8 cellular contexts compared by ENCODE assay signal in the genomic region with DNA sequence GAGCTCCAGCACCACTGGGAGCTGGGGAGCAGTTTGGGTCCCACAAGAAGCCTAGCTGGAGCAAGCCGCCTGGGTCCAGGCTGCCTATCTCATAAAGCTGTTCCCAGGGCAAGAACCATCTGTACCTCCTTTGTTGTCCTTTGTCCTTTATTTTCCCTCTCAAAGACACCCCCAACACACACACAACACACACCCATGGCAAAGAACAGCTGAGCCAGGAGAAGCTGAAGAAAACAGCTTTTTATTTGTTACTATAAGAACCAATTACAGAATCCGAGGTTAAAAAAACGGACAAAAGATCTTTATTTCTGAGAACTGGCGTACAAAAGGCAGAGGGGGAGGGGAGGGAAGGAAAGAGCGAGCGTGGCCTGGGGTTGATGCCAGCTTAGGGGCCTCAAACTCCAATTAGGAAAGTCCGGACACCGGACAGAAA. TPM values are rescaled to one million over a fixed set of nuclear protein-coding genes. Genes with fewer than 3 reads are reported as not detected.
DNase-seq lines count a peak whose midpoint lies in the region; ATAC-seq and TF ChIP-seq lines count a peak whose summit lies in the region.

No MANE protein-coding gene starts in this region.

- peak overlapping the region; percentile 87 to 99 (median 98) for H3K27ac ChIP-seq in spleen

- H3K9me3 Mint-ChIP-seq in HFFc6: no peaks in the 10 kb centered on the region
- no peaks in the 10 kb centered on the region for H3K9me3 Mint-ChIP-seq in activated CD4-positive, alpha-beta memory T cell treated with anti-CD3 and anti-CD28 coated beads, Interleukin-2, amount 10 ng/mL, durations not matched to agents 7 days and 5 days

- TF ChIP-seq CTCF in HFFc6 (IDR thresholded peaks at IDR 0.05) (no peak), spleen (IDR thresholded peaks at IDR 0.05 in 8 of 11, conservative IDR thresholded peaks at IDR 0.05 in 3 of 11) (no peak), GM10266 (IDR thresholded peaks at IDR 0.05; ENCODE audit: control insufficient read depth, insufficient read depth, low read depth, missing control alignments) (no peak)

- DNase-seq in HFFc6 (no peak), head of caudate nucleus (peak in 36 of 42 donors; percentile 30 to 80 (median 59)), spleen (no peak), GM10266 (ENCODE audit: extremely low spot score) (no peak)
- no peak for DNase-seq in activated CD4-positive, alpha-beta memory T cell treated with anti-CD3 and anti-CD28 coated beads, Interleukin-2, amount 10 ng/mL, durations not matched to agents 7 days and 5 days

- peak overlapping the region in 1 of 8 donors; percentile 84 for H3K4me3 ChIP-seq in spleen

- WGBS in spleen, 5 donors: 70 to 82% (median 76%) methylated on average over 8 of the region's 8 CpGs

- peaks cover 0 to 62% (median 56%) of the 10 kb centered on the region in 6 donors for H3K36me3 ChIP-seq in spleen

- intact Hi-C loops in head of caudate nucleus (cut with DNase I): loop anchor here (5.0 to 10.0 kb wide), 2 partner anchors 84 to 242 kb away; a partner anchor contains a TSS
- intact Hi-C loops in spleen (cut with DNase I; ENCODE audit: low total_unique reads): loop anchor here (10.0 kb wide), 1 partner anchor 82 kb away; a partner anchor contains a TSS

- H3K27me3 ChIP-seq in spleen (replicated peaks in 1 of 7): no peaks in the 10 kb centered on the region

- peaks cover 42% of the 10 kb centered on the region for H3K4me1 Mint-ChIP-seq in HFFc6 (ENCODE audit: low read depth)
- peaks cover 74% of the 10 kb centered on the region for H3K4me1 Mint-ChIP-seq in activated CD4-positive, alpha-beta memory T cell treated with anti-CD3 and anti-CD28 coated beads, Interleukin-2, amount 10 ng/mL, durations not matched to agents 7 days and 5 days

- peak overlapping the region; percentile 98; the same call in 1 of the 2 replicates for H3K4me3 Mint-ChIP-seq in HFFc6
- H3K4me3 Mint-ChIP-seq in activated CD4-positive, alpha-beta memory T cell treated with anti-CD3 and anti-CD28 coated beads, Interleukin-2, amount 10 ng/mL, durations not matched to agents 7 days and 5 days: no peak overlapping the region

- POLR2A ChIA-PET in activated CD4-positive, alpha-beta memory T cell treated with anti-CD3 and anti-CD28 coated beads, Interleukin-2, amount 10 ng/mL, durations not matched to agents 7 days and 5 days (lab: Charles Lee): interaction anchor here (0.9 to 6.4 kb wide), 20 partner anchors 7 to 288 kb away, joined by 3 to 129 read pairs (median 26); a partner anchor contains a TSS

- no peaks in the 10 kb centered on the region for H3K9me3 ChIP-seq in spleen

- H3K27ac Mint-ChIP-seq in HFFc6: 0 out of 2 replicates have a peak overlapping the region, but pooled peaks have one; percentile 18
- peak overlapping the region; percentile 96 for H3K27ac Mint-ChIP-seq in activated CD4-positive, alpha-beta memory T cell treated with anti-CD3 and anti-CD28 coated beads, Interleukin-2, amount 10 ng/mL, durations not matched to agents 7 days and 5 days

- ATAC-seq in GM19397 (IDR thresholded peaks at IDR 0.05; ENCODE audit: unreplicated experiment) (no peak), HG03135 (IDR thresholded peaks at IDR 0.05; ENCODE audit: unreplicated experiment) (no peak), GM18505 (IDR thresholded peaks at IDR 0.05; ENCODE audit: unreplicated experiment) (no peak)

- CTCF ChIA-PET in activated CD4-positive, alpha-beta memory T cell treated with anti-CD3 and anti-CD28 coated beads, Interleukin-2, amount 10 ng/mL, durations not matched to agents 7 days and 5 days (lab: Charles Lee): interaction anchor here (0.6 to 3.7 kb wide), 24 partner anchors 8 to 271 kb away, joined by 3 to 51 read pairs (median 6); a partner anchor contains a TSS

- H3K4me1 ChIP-seq in spleen: peaks cover 19 to 76% (median 51%) of the 10 kb centered on the region in 6 donors

- H3K36me3 Mint-ChIP-seq in HFFc6 (ENCODE audit: low read depth): peaks cover 37% of the 10 kb centered on the region
- H3K36me3 Mint-ChIP-seq in activated CD4-positive, alpha-beta memory T cell treated with anti-CD3 and anti-CD28 coated beads, Interleukin-2, amount 10 ng/mL, durations not matched to agents 7 days and 5 days (ENCODE audit: low read depth): peaks cover 68% of the 10 kb centered on the region

- H3K27me3 Mint-ChIP-seq in HFFc6 (ENCODE audit: insufficient read depth): peaks cover 13% of the 10 kb centered on the region
- H3K27me3 Mint-ChIP-seq in activated CD4-positive, alpha-beta memory T cell treated with anti-CD3 and anti-CD28 coated beads, Interleukin-2, amount 10 ng/mL, durations not matched to agents 7 days and 5 days: no peaks in the 10 kb centered on the region

- no peak for TF ChIP-seq POLR2A in spleen (IDR thresholded peaks at IDR 0.05)
- no peak for TF ChIP-seq POLR2A in GM18505 (IDR thresholded peaks at IDR 0.05; ENCODE audit: borderline replicate concordance, extremely low read depth, insufficient read depth, insufficient read length)

RNA-seq across cellular contexts. Expression of a gene that starts 1.7 kb away (rescaled TPM):
- 10 to 100 TPM; 14.6 to 18.0 (median 16.9) TPM for total RNA-seq in HFFc6 (2021; fragmentation: NEBNext Ultra II Directional; extraction: Animal tissue kit (Norgen Biotek cat#: 25700))
- 10 to 100 TPM; 23.7 to 25.2 TPM for total RNA-seq in activated CD4-positive, alpha-beta memory T cell treated with anti-CD3 and anti-CD28 coated beads, Interleukin-2, amount 10 ng/mL, durations not matched to agents 7 days and 5 days
- total RNA-seq in spleen: 10 to 100 TPM; 14.4 to 30.9 (median 20.1) TPM
- 10 to 100 TPM; 14.5 to 24.1 (median 16.1) TPM for polyA plus RNA-seq in spleen

RNA-seq across cellular contexts. Expression of a gene that starts 8.7 kb away (rescaled TPM):
- 100 to 1,000 TPM in 2 of 6 experiments, 10 to 100 TPM in 4; 89.6 to 106 (median 95.8) TPM for total RNA-seq in HFFc6 (2021; fragmentation: NEBNext Ultra II Directional; extraction: Animal tissue kit (Norgen Biotek cat#: 25700))
- 100 to 1,000 TPM; 226 TPM for total RNA-seq in activated CD4-positive, alpha-beta memory T cell treated with anti-CD3 and anti-CD28 coated beads, Interleukin-2, amount 10 ng/mL, durations not matched to agents 7 days and 5 days
- 100 to 1,000 TPM; 102 to 154 (median 114) TPM for total RNA-seq in spleen
- polyA plus RNA-seq in spleen: 10 to 100 TPM; 55.3 to 94.6 (median 58.5) TPM

RNA-seq across cellular contexts. Expression of a gene that starts 19.3 kb away (rescaled TPM):
- 1,000 to 10,000 TPM; 1,302 to 1,474 (median 1,327) TPM for total RNA-seq in HFFc6 (2021; fragmentation: NEBNext Ultra II Directional; extraction: Animal tissue kit (Norgen Biotek cat#: 25700))
- total RNA-seq in activated CD4-positive, alpha-beta memory T cell treated with anti-CD3 and anti-CD28 coated beads, Interleukin-2, amount 10 ng/mL, durations not matched to agents 7 days and 5 days: 100 to 1,000 TPM; 991 to 999 TPM
- 1,000 to 10,000 TPM in 6 of 7 donors, 100 to 1,000 TPM in 1; 989 to 1,475 (median 1,270) TPM for total RNA-seq in spleen
- polyA plus RNA-seq in spleen: 1,000 to 10,000 TPM; 2,364 to 2,501 (median 2,474) TPM

RNA-seq across cellular contexts. Expression of a gene that starts 19.6 kb away (rescaled TPM):
- total RNA-seq in HFFc6 (2021; fragmentation: NEBNext Ultra II Directional; extraction: Animal tissue kit (Norgen Biotek cat#: 25700)): 10 to 100 TPM; 32.5 to 39.6 (median 36.4) TPM
- total RNA-seq in activated CD4-positive, alpha-beta memory T cell treated with anti-CD3 and anti-CD28 coated beads, Interleukin-2, amount 10 ng/mL, durations not matched to agents 7 days and 5 days: 100 to 1,000 TPM; 121 to 122 TPM
- total RNA-seq in spleen: 100 to 1,000 TPM in 5 of 7 donors, 10 to 100 TPM in 2; 46.7 to 159 (median 116) TPM
- 100 to 1,000 TPM in 1 of 3 donors, 10 to 100 TPM in 2; 51.0 to 116 (median 78.6) TPM for polyA plus RNA-seq in spleen

RNA-seq across cellular contexts. Expression of a gene that starts 20.1 kb away (rescaled TPM):
- total RNA-seq in HFFc6 (2021; fragmentation: NEBNext Ultra II Directional; extraction: Animal tissue kit (Norgen Biotek cat#: 25700)): 1 to 10 TPM; 2.3 to 4.8 (median 3.2) TPM
- 1 to 10 TPM; 1.6 to 2.2 TPM for total RNA-seq in activated CD4-positive, alpha-beta memory T cell treated with anti-CD3 and anti-CD28 coated beads, Interleukin-2, amount 10 ng/mL, durations not matched to agents 7 days and 5 days
- 1 to 10 TPM; 4.3 to 8.8 (median 5.6) TPM for total RNA-seq in spleen
- polyA plus RNA-seq in spleen: 10 to 100 TPM in 1 of 3 donors, 1 to 10 TPM in 2; 4.2 to 15.0 (median 6.1) TPM

Comparison
In these comparisons a context has a peak if more than half of its experiments do, and no peak if none do; other contexts are left out.
1. DNase-seq: peak in head of caudate nucleus (36 of 42); none in HFFc6 (single experiment), activated CD4-positive, alpha-beta memory T cell treated with anti-CD3 and anti-CD28 coated beads, Interleukin-2, amount 10 ng/mL, durations not matched to agents 7 days and 5 days (single experiment), spleen (single experiment) and GM10266 (single experiment).